Comparison of ENCODE assay signal across 13 cellular contexts in the genomic region with DNA sequence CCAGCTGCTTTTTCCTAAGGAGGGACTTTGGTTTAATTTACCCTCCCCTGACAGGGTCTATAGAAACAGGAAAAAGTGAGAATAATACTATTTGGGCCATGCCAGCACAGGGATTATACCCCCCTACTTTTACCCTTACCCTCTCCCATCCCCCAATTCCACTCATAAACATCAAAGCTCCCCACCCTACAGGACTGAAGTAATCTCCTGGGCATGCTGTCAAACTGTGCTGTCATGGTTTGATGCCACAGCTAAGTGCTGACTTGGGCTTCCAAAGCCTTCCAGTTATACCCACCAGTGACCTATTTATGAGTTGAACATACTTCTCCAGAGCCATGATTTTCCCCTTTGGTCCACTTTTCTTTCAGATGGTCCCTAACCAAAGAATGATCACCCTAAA. TPM values are rescaled to one million over a fixed set of nuclear protein-coding genes. Genes with fewer than 3 reads are reported as not detected.
DNase-seq lines count a peak whose midpoint lies in the region; ATAC-seq and TF ChIP-seq lines count a peak whose summit lies in the region.
"Had no signal": no experiment of that assay in that cellular context is flagged by ENCODE, and none has a peak within 500 bp of the region (broad histone marks: within the 10 kb centered on the region; RNA-seq: fewer than 3 reads in every experiment).

No MANE protein-coding gene starts in this region.

- H3K4me3 ChIP-seq in adipocyte (ENCODE audit: low read length) (peak overlapping the region; percentile 12), subcutaneous abdominal adipose tissue (ENCODE audit: low read depth in 1 of 5, low read length in 5 of 5) (no peak overlapping the region)
- H3K4me3 ChIP-seq: A549, colonic mucosa had no signal

- no peak for TF ChIP-seq CTCF in foreskin keratinocyte (conservative IDR thresholded peaks at IDR 0.05)

- H3K4me1 Mint-ChIP-seq in activated T-cell treated with anti-CD3 and anti-CD28 coated beads, Interleukin-2, amount 50 U/mL, for 24 hours (ENCODE audit: low read depth): peaks cover 85% of the 10 kb centered on the region
- peaks cover 80% of the 10 kb centered on the region for H3K4me1 Mint-ChIP-seq in activated T-cell treated with anti-CD3 and anti-CD28 coated beads, Interleukin-2, amount 50 U/mL, for 4 hours (ENCODE audit: low read depth)
- H3K4me1 Mint-ChIP-seq in immature natural killer cell: peaks cover 75 to 92% of the 10 kb centered on the region in 2 donors

- no peak overlapping the region for H3K4me3 Mint-ChIP-seq in activated T-cell treated with anti-CD3 and anti-CD28 coated beads, Interleukin-2, amount 50 U/mL, for 24 hours
- no peak overlapping the region for H3K4me3 Mint-ChIP-seq in activated T-cell treated with anti-CD3 and anti-CD28 coated beads, Interleukin-2, amount 50 U/mL, for 4 hours
- peak overlapping the region in 1 of 5 donors; percentile 31 for H3K4me3 Mint-ChIP-seq in immature natural killer cell
- H3K4me3 Mint-ChIP-seq: type B pancreatic cell had no signal

- peak overlapping the region; percentile 4 for H3K27ac ChIP-seq in subcutaneous abdominal adipose tissue (ENCODE audit: low read depth, low read length)
- no peak overlapping the region for H3K27ac ChIP-seq in foreskin keratinocyte
- H3K27ac ChIP-seq: A549, colonic mucosa had no signal

- H3K9me3 ChIP-seq in adipocyte (ENCODE audit: control insufficient read depth, low read length) (no peaks in the 10 kb centered on the region), subcutaneous abdominal adipose tissue (ENCODE audit: control insufficient read depth in 5 of 5, low read length in 5 of 5) (no peaks in the 10 kb centered on the region)
- H3K9me3 ChIP-seq: A549, colonic mucosa had no signal

- H3K27ac Mint-ChIP-seq in activated T-cell treated with anti-CD3 and anti-CD28 coated beads, Interleukin-2, amount 50 U/mL, for 24 hours: peak overlapping the region; percentile 71
- H3K27ac Mint-ChIP-seq in immature natural killer cell: peak overlapping the region; percentile 49 to 84 (median 68)
- H3K27ac Mint-ChIP-seq: type B pancreatic cell had no signal

- H3K36me3 Mint-ChIP-seq in activated T-cell treated with anti-CD3 and anti-CD28 coated beads, Interleukin-2, amount 50 U/mL, for 24 hours (ENCODE audit: low read depth): peaks cover 82% of the 10 kb centered on the region
- H3K36me3 Mint-ChIP-seq in activated T-cell treated with anti-CD3 and anti-CD28 coated beads, Interleukin-2, amount 50 U/mL, for 4 hours (ENCODE audit: insufficient read depth): peaks cover 12% of the 10 kb centered on the region
- peaks cover 0 to 5% (median 0%) of the 10 kb centered on the region in 3 donors for H3K36me3 Mint-ChIP-seq in immature natural killer cell

- no peaks in the 10 kb centered on the region for H3K9me3 Mint-ChIP-seq in activated T-cell treated with anti-CD3 and anti-CD28 coated beads, Interleukin-2, amount 50 U/mL, for 24 hours
- H3K9me3 Mint-ChIP-seq in activated T-cell treated with anti-CD3 and anti-CD28 coated beads, Interleukin-2, amount 50 U/mL, for 4 hours: no peaks in the 10 kb centered on the region
- H3K9me3 Mint-ChIP-seq in immature natural killer cell: no peaks in the 10 kb centered on the region
- H3K9me3 Mint-ChIP-seq: type B pancreatic cell had no signal

- H3K9ac ChIP-seq in adipocyte (ENCODE audit: low read length) (no peak overlapping the region), subcutaneous abdominal adipose tissue (ENCODE audit: low read length in 5 of 5) (peak overlapping the region in 1 of 5 donors; percentile 16)

- no peak for DNase-seq in activated T-cell treated with anti-CD3 and anti-CD28 coated beads, Interleukin-2, amount 50 U/mL, for 24 hours
- DNase-seq in activated T-cell treated with anti-CD3 and anti-CD28 coated beads, Interleukin-2, amount 50 U/mL, for 4 hours: no peak
- DNase-seq in adipocyte (ENCODE audit: low read depth) (no peak), immature natural killer cell (no peak), foreskin keratinocyte (no peak), cerebellum (ENCODE audit: low spot score) (no peak), mucosa of gallbladder (ENCODE audit: low spot score) (no peak)
- DNase-seq: colonic mucosa, KG1, NCI-H2081 had no signal

- H3K27me3 ChIP-seq in adipocyte (replicated peaks; ENCODE audit: control insufficient read depth, insufficient read depth, low read length) (no peaks in the 10 kb centered on the region), subcutaneous abdominal adipose tissue (ENCODE audit: control insufficient read depth in 5 of 5, insufficient read depth in 4 of 5, low read length in 5 of 5) (no peaks in the 10 kb centered on the region), foreskin keratinocyte (no peaks in the 10 kb centered on the region)
- H3K27me3 ChIP-seq: colonic mucosa had no signal

- H3K4me1 ChIP-seq in adipocyte (ENCODE audit: control insufficient read depth, insufficient read depth, low read length): peaks cover 57% of the 10 kb centered on the region
- H3K4me1 ChIP-seq in subcutaneous abdominal adipose tissue (ENCODE audit: control insufficient read depth in 5 of 5, insufficient read depth in 5 of 5, low read length in 5 of 5): peaks cover 4 to 54% (median 46%) of the 10 kb centered on the region in 5 donors
- H3K4me1 ChIP-seq in foreskin keratinocyte: no peaks in the 10 kb centered on the region
- H3K4me1 ChIP-seq: colonic mucosa had no signal

- no peaks in the 10 kb centered on the region for H3K27me3 Mint-ChIP-seq in activated T-cell treated with anti-CD3 and anti-CD28 coated beads, Interleukin-2, amount 50 U/mL, for 24 hours
- H3K27me3 Mint-ChIP-seq in activated T-cell treated with anti-CD3 and anti-CD28 coated beads, Interleukin-2, amount 50 U/mL, for 4 hours (ENCODE audit: low read depth): no peaks in the 10 kb centered on the region
- H3K27me3 Mint-ChIP-seq in immature natural killer cell (ENCODE audit: low read depth in 3 of 3): peaks cover 0 to 2% (median 1%) of the 10 kb centered on the region in 3 donors
- H3K27me3 Mint-ChIP-seq: type B pancreatic cell had no signal

- ATAC-seq in activated T-cell treated with anti-CD3 and anti-CD28 coated beads, Interleukin-2, amount 50 U/mL, for 4 hours: no peak
- ATAC-seq in foreskin keratinocyte: no peak
- ATAC-seq: A549 had no signal

- H3K36me3 ChIP-seq in adipocyte (ENCODE audit: control insufficient read depth, insufficient read depth, low read length, severe bottlenecking) (peaks cover 13% of the 10 kb centered on the region), subcutaneous abdominal adipose tissue (ENCODE audit: control insufficient read depth in 5 of 5, insufficient read depth in 5 of 5, low read length in 5 of 5) (peaks cover 0 to 8% (median 2%) of the 10 kb centered on the region in 5 donors)
- H3K36me3 ChIP-seq: colonic mucosa had no signal

RNA-seq across cellular contexts. Expression of a gene that starts 12.8 kb away (rescaled TPM):
- 10 to 100 TPM; 45.2 to 48.6 (median 47.8) TPM for total RNA-seq in activated T-cell treated with anti-CD3 and anti-CD28 coated beads, Interleukin-2, amount 50 U/mL, for 4 hours
- polyA plus RNA-seq in immature natural killer cell (10 to 100 TPM in 1 of 3 donors, 1 to 10 TPM in 2; 1.2 to 15.3 (median 3.9) TPM), foreskin keratinocyte (9.7 and 12.0 TPM in 2 replicates)
- total RNA-seq in foreskin keratinocyte (19.4 and 23.5 TPM in 2 replicates), cerebellum (27.5 TPM), mucosa of gallbladder (44.5 TPM)

RNA-seq across cellular contexts. Expression of a gene that starts 35.7 kb away (rescaled TPM):
- total RNA-seq in activated T-cell treated with anti-CD3 and anti-CD28 coated beads, Interleukin-2, amount 50 U/mL, for 4 hours: 10 to 100 TPM; 20.7 to 24.5 (median 21.8) TPM
- 10 to 100 TPM; 21.4 to 27.4 (median 22.2) TPM for polyA plus RNA-seq in immature natural killer cell
- 8.0 and 10.9 TPM in 2 replicates for total RNA-seq in foreskin keratinocyte
- 8.0 and 11.5 TPM in 2 replicates for polyA plus RNA-seq in foreskin keratinocyte
- total RNA-seq in cerebellum: 25.0 TPM
- total RNA-seq in mucosa of gallbladder: 10.9 TPM

RNA-seq across cellular contexts. Expression of a gene that starts 41.0 kb away (rescaled TPM):
- total RNA-seq in activated T-cell treated with anti-CD3 and anti-CD28 coated beads, Interleukin-2, amount 50 U/mL, for 4 hours: 10 to 100 TPM; 48.3 to 62.9 (median 59.3) TPM
- 100 to 1,000 TPM; 275 to 360 (median 296) TPM for polyA plus RNA-seq in immature natural killer cell
- 81.8 and 83.2 TPM in 2 replicates for total RNA-seq in foreskin keratinocyte
- polyA plus RNA-seq in foreskin keratinocyte: 69.1 and 71.9 TPM in 2 replicates
- 23.5 TPM for total RNA-seq in cerebellum
- total RNA-seq in mucosa of gallbladder: 113 TPM
